ENCODE assay signal across 24 cellular contexts in the genomic region with DNA sequence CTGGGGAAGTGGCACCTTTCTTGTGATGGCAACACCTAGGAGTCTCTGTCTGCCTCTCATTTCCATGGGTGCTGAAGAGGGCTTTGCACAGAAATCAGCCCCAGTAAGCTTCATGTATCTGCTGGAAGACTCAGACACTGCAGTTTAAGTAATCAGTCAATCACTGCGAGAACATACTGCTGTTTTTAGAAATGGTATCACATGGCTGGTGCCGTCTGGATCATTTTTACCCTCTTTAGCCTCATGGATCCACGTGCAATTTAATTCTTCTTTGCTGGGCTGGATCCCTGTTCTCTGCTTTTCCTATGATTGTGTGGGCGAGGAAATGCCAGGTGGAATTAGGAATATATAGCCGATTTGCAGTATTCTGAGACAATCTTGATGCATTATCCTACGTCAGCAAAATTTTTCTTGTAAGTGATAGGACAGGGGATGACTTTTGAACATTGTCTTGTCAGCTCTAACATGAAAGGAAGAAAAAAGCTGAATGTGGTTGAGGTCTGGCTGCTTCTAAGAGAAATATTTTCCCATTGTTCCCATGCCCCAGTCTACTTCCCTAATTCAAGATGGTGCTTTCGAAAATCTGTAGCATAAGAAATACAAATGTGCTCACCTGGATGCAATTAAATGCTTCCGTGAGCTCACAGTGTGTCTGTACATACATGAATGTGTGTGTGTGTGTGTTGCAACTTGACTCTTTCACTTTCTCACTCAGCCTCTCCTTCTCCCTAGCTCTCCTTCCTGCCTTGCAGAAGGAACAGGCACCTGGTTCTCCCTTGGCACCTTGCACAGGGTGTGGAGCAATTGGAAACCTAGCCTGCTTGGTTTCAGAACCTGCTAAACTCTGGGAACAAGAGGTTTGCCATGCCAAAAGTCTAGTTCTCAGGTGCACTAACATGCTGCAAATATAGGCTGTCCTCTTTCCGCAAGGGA.
"Had no signal": no experiment of that assay in that cellular context is flagged by ENCODE, and none has a peak within 500 bp of the region (broad histone marks: within the 10 kb centered on the region; RNA-seq: fewer than 3 reads in every experiment).

No MANE protein-coding gene starts in this region.

- H3K9me3 ChIP-seq: MG63, SJCRH30 had no signal

- DNase-seq: activated B cell treated with CpG ODN at 0.5 μM for 24 hours; activated CD4-positive, alpha-beta T cell treated with anti-CD3 and anti-CD28 coated beads for 1 hour; activated CD4-positive, alpha-beta T cell treated with anti-CD3 and anti-CD28 coated beads, Interleukin-2, amount 10 ng/mL, durations not matched to agents 24 days and 14 days; activated CD4-positive, alpha-beta T cell treated with anti-CD3 and anti-CD28 coated beads, Interleukin-2, amount 50 U/mL, for 48 hours; activated CD8-positive, alpha-beta memory T cell treated with anti-CD3 and anti-CD28 coated beads, Interleukin-2, amount 10 ng/mL, durations not matched to agents 7 days and 5 days; activated effector memory CD4-positive, alpha-beta T cell treated with Interleukin-2 at 50 U/mL for 16 hours; activated naive CD4-positive, alpha-beta T cell treated with Interleukin-2 at 50 U/mL for 16 hours; activated T-cell treated with anti-CD3 and anti-CD28 coated beads, Interleukin-2, amount 50 U/mL, for 24 hours; amygdala; MG63; MV-4-11; NCI-H1092 treated with DMSO at 0.1 percent for 48 hours; NCI-H1417 treated with DMSO at 0.1 percent for 48 hours; NCI-H187; NCI-H2081 treated with DMSO at 0.1 percent for 48 hours; NCI-H446; NCI-H524; NCI-H748 treated with DMSO at 0.1 percent for 48 hours; Right ventricle myocardium superior; RPMI8226; SJCRH30 had no signal

- H3K27ac ChIP-seq: cardiac muscle cell, SJCRH30 had no signal

- ATAC-seq: activated CD8-positive, alpha-beta memory T cell treated with anti-CD3 and anti-CD28 coated beads, Interleukin-2, amount 10 ng/mL, durations not matched to agents 7 days and 5 days; SK-N-SH treated with all-trans-retinoic acid at 6 μM for 48 hours had no signal

- FAIRE-seq: astrocyte had no signal

- H3K4me3 ChIP-seq: cardiac muscle cell, MG63, SJCRH30 had no signal
